ENCODE assay signal across 15 cellular contexts in the genomic region with DNA sequence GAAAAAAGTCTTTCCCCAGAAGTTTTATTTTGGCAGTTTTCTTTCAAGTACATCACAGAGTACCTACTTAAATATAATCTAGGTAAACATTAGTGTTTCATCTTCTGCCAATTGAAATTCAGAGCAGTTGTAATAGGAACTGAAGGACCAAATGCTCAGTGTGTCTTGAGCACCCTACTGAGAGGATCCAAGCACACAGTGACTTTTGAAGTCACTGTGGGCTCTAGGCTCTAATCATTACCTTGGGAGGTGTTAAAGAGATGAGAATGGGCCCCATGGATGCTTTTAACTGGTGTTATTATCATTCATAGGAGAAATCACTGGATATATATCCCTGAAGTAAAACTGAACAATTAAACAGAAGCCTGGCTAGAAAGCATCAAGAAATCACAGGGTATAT.
"Had no signal": no experiment of that assay in that cellular context is flagged by ENCODE, and none has a peak within 500 bp of the region (broad histone marks: within the 10 kb centered on the region; RNA-seq: fewer than 3 reads in every experiment).

No MANE protein-coding gene starts in this region.

- H3K4me1 Mint-ChIP-seq: naive thymus-derived CD4-positive, alpha-beta T cell had no signal

- H3K27me3 Mint-ChIP-seq: naive thymus-derived CD4-positive, alpha-beta T cell had no signal

- H3K27ac Mint-ChIP-seq: naive thymus-derived CD4-positive, alpha-beta T cell had no signal

- DNase-seq: dorsolateral prefrontal cortex; effector CD8-positive, alpha-beta T cell; left colon; left ventricle myocardium superior; mesenchymal stem cell; naive thymus-derived CD4-positive, alpha-beta T cell; nucleus accumbens; ovary; sigmoid colon; stimulated activated CD4-positive, alpha-beta T cell treated with anti-CD3 and anti-CD28 coated beads, Interleukin-12 subunit alpha, Interleukin-12 subunit beta, amount 100 ng/mL, for 4 hours; stimulated activated naive CD4-positive, alpha-beta T cell; stomach; substantia nigra; transverse colon had no signal

- H3K4me3 Mint-ChIP-seq: naive thymus-derived CD4-positive, alpha-beta T cell had no signal

- ATAC-seq: gastroesophageal sphincter; left colon; left ventricle myocardium superior; naive thymus-derived CD4-positive, alpha-beta T cell had no signal
